ENCODE assay signal across 18 cellular contexts in the genomic region with DNA sequence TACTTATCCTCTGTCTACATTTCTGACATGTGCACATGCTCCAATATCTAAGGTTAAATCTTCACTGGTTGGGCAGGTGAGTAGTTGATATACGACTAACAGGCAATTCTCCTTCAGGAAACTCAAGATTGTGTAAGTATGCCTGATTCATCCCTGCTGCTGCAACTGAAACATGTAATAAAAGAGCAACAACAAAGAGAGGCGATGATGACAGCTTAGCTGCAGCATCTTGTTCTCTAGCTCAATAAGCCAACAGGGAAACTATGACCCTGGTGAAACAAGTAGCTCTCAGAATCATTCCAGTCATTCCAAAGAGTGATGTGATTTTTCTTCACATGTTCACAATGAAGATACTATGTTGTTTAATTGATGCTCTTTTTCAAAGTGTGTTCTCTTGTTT.
A peak's percentile ranks its signal among the peaks of the same experiment; 100 is the strongest.
DNase-seq lines count a peak whose midpoint lies in the region; ATAC-seq, FAIRE-seq and TF ChIP-seq lines count a peak whose summit lies in the region.
"Had no signal": no experiment of that assay in that cellular context is flagged by ENCODE, and none has a peak within 500 bp of the region (broad histone marks: within the 10 kb centered on the region; RNA-seq: fewer than 3 reads in every experiment).

No MANE protein-coding gene starts in this region.

- H3K4me3 ChIP-seq in astrocyte (ENCODE audit: insufficient read depth, low read depth, low read length) = no peak overlapping the region
- H3K4me3 ChIP-seq: coronary artery, GM12878 had no signal

- TF ChIP-seq POLR2A in GM12891 (IDR thresholded peaks at IDR 0.05; ENCODE audit: low read depth, low read length) = no peak

- TF ChIP-seq CTCF in astrocyte (IDR thresholded peaks at IDR 0.05; ENCODE audit: insufficient read depth, low read depth, low read length) (no peak), natural killer cell (IDR thresholded peaks at IDR 0.05) (no peak), GM10266 (IDR thresholded peaks at IDR 0.05; ENCODE audit: control insufficient read depth, insufficient read depth, low read depth, missing control alignments) (no peak)

- H3K4me1 ChIP-seq in astrocyte (ENCODE audit: insufficient read depth, low read length) = no peaks in the 10 kb centered on the region

- H3K27ac ChIP-seq in astrocyte (ENCODE audit: low read depth, low read length) = no peak overlapping the region
- H3K27ac ChIP-seq: coronary artery had no signal

- no peaks in the 10 kb centered on the region for H3K27me3 ChIP-seq in astrocyte (ENCODE audit: insufficient read depth, low read length)

- no peaks in the 10 kb centered on the region for H3K79me2 ChIP-seq in astrocyte (ENCODE audit: insufficient read depth, low read length)

- no peak for ATAC-seq in natural killer cell
- ATAC-seq: GM12878; stimulated activated effector memory CD8-positive, alpha-beta T cell treated with anti-CD3 and anti-CD28 coated beads, Interleukin-12 subunit alpha, Interleukin-12 subunit beta, amount 100 ng/mL, for 72 hours had no signal

- H4K20me1 ChIP-seq in astrocyte (ENCODE audit: insufficient read depth, low read length) = no peaks in the 10 kb centered on the region

- DNase-seq in AG20443 (ENCODE audit: low spot score) = peak; percentile 36
- DNase-seq in M059J (ENCODE audit: low read depth) = peak; percentile 7
- peak; percentile 34 for DNase-seq in astrocyte (ENCODE audit: low read depth)
- DNase-seq in foreskin melanocyte = peak; percentile 24
- no peak for DNase-seq in natural killer cell
- no peak for DNase-seq in germinal center (ENCODE audit: low spot score)
- DNase-seq in GM10266 (ENCODE audit: extremely low spot score) = no peak
- no peak for DNase-seq in GM12891 (ENCODE audit: insufficient read length, low spot score)
- DNase-seq: activated CD4-positive, CD25-positive, alpha-beta regulatory T cell treated with anti-CD3 and anti-CD28 coated beads, Interleukin-2, amount 50 U/mL, for 72 hours; activated naive CD8-positive, alpha-beta T cell treated with anti-CD3 and anti-CD28 coated beads, Interleukin-2, amount 10 ng/mL, durations not matched to agents 7 days and 5 days; Karpas-422; kidney; NCI-H2029; retina; stimulated activated CD4-positive, alpha-beta T cell treated with anti-CD3 and anti-CD28 coated beads, Interleukin-4, amount 100 ng/mL, for 1 hour had no signal

- H3K36me3 ChIP-seq in astrocyte (ENCODE audit: insufficient read depth, low read length) = no peaks in the 10 kb centered on the region

- H3K9me3 Mint-ChIP-seq in astrocyte (ENCODE audit: unreplicated experiment) = no peaks in the 10 kb centered on the region
- H3K9me3 Mint-ChIP-seq in natural killer cell = no peaks in the 10 kb centered on the region
- H3K9me3 Mint-ChIP-seq: activated naive CD8-positive, alpha-beta T cell treated with anti-CD3 and anti-CD28 coated beads, Interleukin-2, amount 10 ng/mL, durations not matched to agents 7 days and 5 days; stimulated activated effector memory CD8-positive, alpha-beta T cell treated with anti-CD3 and anti-CD28 coated beads, Interleukin-12 subunit alpha, Interleukin-12 subunit beta, amount 100 ng/mL, for 72 hours had no signal

- H3K4me3 Mint-ChIP-seq in astrocyte (ENCODE audit: unreplicated experiment) (no peak overlapping the region), natural killer cell (no peak overlapping the region)
- H3K4me3 Mint-ChIP-seq: activated naive CD8-positive, alpha-beta T cell treated with anti-CD3 and anti-CD28 coated beads, Interleukin-2, amount 10 ng/mL, durations not matched to agents 7 days and 5 days; stimulated activated effector memory CD8-positive, alpha-beta T cell treated with anti-CD3 and anti-CD28 coated beads, Interleukin-12 subunit alpha, Interleukin-12 subunit beta, amount 100 ng/mL, for 72 hours had no signal

- FAIRE-seq in astrocyte (lab: Jason Lieb, UNC) (no peak), GM12891 (lab: Jason Lieb, UNC) (no peak)
- FAIRE-seq: GM12878, kidney had no signal

- no peak overlapping the region for H3K4me2 ChIP-seq in astrocyte (ENCODE audit: low read length)

- H3K27me3 Mint-ChIP-seq in astrocyte (ENCODE audit: low read depth, unreplicated experiment) (no peaks in the 10 kb centered on the region), natural killer cell (ENCODE audit: low read depth in 2 of 2) (peaks cover 21 to 43% of the 10 kb centered on the region in 2 donors)

- H3K27ac Mint-ChIP-seq in astrocyte (ENCODE audit: unreplicated experiment) (peak overlapping the region; percentile 38), natural killer cell (no peak overlapping the region)
- H3K27ac Mint-ChIP-seq: activated naive CD8-positive, alpha-beta T cell treated with anti-CD3 and anti-CD28 coated beads, Interleukin-2, amount 10 ng/mL, durations not matched to agents 7 days and 5 days; stimulated activated effector memory CD8-positive, alpha-beta T cell treated with anti-CD3 and anti-CD28 coated beads, Interleukin-12 subunit alpha, Interleukin-12 subunit beta, amount 100 ng/mL, for 72 hours had no signal

- H3K4me1 Mint-ChIP-seq in astrocyte (ENCODE audit: low read depth, unreplicated experiment) = peaks cover 8% of the 10 kb centered on the region
- H3K4me1 Mint-ChIP-seq in natural killer cell = peaks cover 19 to 20% of the 10 kb centered on the region in 2 donors

- H3K36me3 Mint-ChIP-seq in astrocyte (ENCODE audit: low read depth, unreplicated experiment) (no peaks in the 10 kb centered on the region), natural killer cell (no peaks in the 10 kb centered on the region)
- H3K36me3 Mint-ChIP-seq: activated naive CD8-positive, alpha-beta T cell treated with anti-CD3 and anti-CD28 coated beads, Interleukin-2, amount 10 ng/mL, durations not matched to agents 7 days and 5 days; stimulated activated effector memory CD8-positive, alpha-beta T cell treated with anti-CD3 and anti-CD28 coated beads, Interleukin-12 subunit alpha, Interleukin-12 subunit beta, amount 100 ng/mL, for 72 hours had no signal

- intact Hi-C loops in natural killer cell (cut with micrococcal nuclease) = no loop called here

- H3K9me3 ChIP-seq in astrocyte (ENCODE audit: insufficient read depth, low read depth, low read length) = no peaks in the 10 kb centered on the region

- H3K9ac ChIP-seq in astrocyte (ENCODE audit: low read length) = no peak overlapping the region

- no peak overlapping the region for H2AFZ ChIP-seq in astrocyte (ENCODE audit: low read depth, low read length)

TF ChIP-seq in GM12891, 5 proteins besides CTCF, POLR2A, EP300 and RAD21:
- TF ChIP-seq SPI1 (IDR thresholded peaks at IDR 0.05; ENCODE audit: low read depth, low read length) (no peak), PAX5 (IDR thresholded peaks at IDR 0.05; ENCODE audit: insufficient read depth, low read length, severe bottlenecking) (no peak), TAF1 (IDR thresholded peaks at IDR 0.05; ENCODE audit: low read depth, low read length) (no peak), POLR2AphosphoS5 (IDR thresholded peaks at IDR 0.05; ENCODE audit: low read depth, low read length) (no peak), POU2F2 (IDR thresholded peaks at IDR 0.05; ENCODE audit: low read depth, low read length) (no peak)
TF ChIP-seq in GM12891: peak in this region for 0.

Comparison
In these comparisons a context has a peak if more than half of its experiments do, and no peak if none do; other contexts are left out.
1. DNase-seq: peak in AG20443 (single experiment), M059J (single experiment), astrocyte (single experiment) and foreskin melanocyte (single experiment); none in natural killer cell (single experiment), germinal center (single experiment), GM10266 (single experiment) and GM12891 (single experiment).